8 cellular contexts compared by ENCODE assay signal in the genomic region with DNA sequence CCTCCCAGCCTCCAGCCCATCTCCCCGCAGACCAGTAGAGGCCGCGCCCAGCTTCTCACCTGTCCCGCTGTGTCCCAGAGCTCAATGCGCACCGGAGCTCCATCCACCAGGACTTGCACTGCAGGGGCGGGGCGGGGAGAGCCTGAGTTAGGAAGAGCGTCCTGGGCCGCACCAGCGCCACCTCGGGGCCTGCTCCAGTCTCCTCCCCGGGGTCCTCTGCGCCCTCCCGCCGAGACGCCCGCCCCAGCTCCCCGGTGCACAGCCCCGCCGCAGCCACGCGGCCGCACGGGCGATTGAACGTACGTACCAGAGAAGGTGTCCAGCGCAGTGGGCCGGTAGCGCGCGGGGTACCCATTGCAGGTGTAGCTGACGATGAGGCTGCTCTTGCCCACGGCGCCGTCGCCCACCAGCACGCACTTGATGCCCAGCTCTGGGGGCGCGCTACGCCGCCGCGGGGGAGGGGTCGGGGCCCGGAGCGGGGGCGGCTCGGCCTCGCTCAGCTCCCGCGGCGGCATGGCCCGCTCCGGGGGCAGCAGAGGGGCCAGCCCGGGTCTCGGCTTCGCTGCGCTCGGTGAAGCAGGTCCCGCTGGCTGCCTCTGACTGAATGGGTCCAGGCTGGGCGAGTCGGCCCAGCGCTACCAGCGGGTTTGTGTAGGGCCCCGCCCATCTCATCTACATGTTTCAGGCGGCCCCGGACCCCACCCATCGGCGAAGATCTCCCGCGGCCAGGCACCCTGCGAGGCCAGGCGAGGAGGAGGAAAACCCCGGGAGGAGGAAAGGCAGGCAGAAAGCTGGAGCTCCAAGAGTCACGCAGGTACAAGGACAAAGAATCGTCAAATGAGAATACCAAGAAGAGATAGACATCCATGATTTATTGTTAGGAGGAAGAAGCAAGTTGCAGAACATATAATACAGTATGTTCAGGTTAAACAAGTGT. TPM values are rescaled to one million over a fixed set of nuclear protein-coding genes. Genes with fewer than 3 reads are reported as not detected.
A peak's percentile ranks its signal among the peaks of the same experiment; 100 is the strongest.
DNase-seq lines count a peak whose midpoint lies in the region; ATAC-seq, FAIRE-seq and TF ChIP-seq lines count a peak whose summit lies in the region.

A gene with protein sequence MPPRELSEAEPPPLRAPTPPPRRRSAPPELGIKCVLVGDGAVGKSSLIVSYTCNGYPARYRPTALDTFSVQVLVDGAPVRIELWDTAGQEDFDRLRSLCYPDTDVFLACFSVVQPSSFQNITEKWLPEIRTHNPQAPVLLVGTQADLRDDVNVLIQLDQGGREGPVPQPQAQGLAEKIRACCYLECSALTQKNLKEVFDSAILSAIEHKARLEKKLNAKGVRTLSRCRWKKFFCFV (minus strand): TSS at position 610 of the 937 bp plus-strand sequence. CDS start 95 bp downstream, at position 515.

- H3K27me3 ChIP-seq in A673 (replicated peaks; ENCODE audit: insufficient read depth, low read depth, low read length, poor library complexity) = no peaks in the 10 kb centered on the region
- no peaks in the 10 kb centered on the region for H3K27me3 ChIP-seq in thyroid gland

- H3K4me1 Mint-ChIP-seq in activated CD4-positive, alpha-beta memory T cell treated with anti-CD3 and anti-CD28 coated beads for 36 hours (ENCODE audit: low read depth) = peaks cover 22% of the 10 kb centered on the region
- peaks cover 15 to 17% (median 16%) of the 10 kb centered on the region in 3 donors for H3K4me1 Mint-ChIP-seq in naive B cell

- BruUV-seq in A673 (replicated peaks; lab: Mats Ljungman, UMichigan) = no TSS peak

- H3K27ac Mint-ChIP-seq in activated CD4-positive, alpha-beta memory T cell treated with anti-CD3 and anti-CD28 coated beads for 36 hours = no peak within 1 kb of the TSS
- H3K27ac Mint-ChIP-seq in naive B cell = peak within 1 kb of the TSS in 1 of 6 donors; percentile 54

- peak within 1 kb of the TSS; percentile 48 for H3K27ac ChIP-seq in A673 (ENCODE audit: low read depth, low read length, poor library complexity, severe bottlenecking)
- H3K27ac ChIP-seq in thyroid gland = no peak within 1 kb of the TSS

- TF ChIP-seq POLR2A in thyroid gland (IDR thresholded peaks at IDR 0.05) = peak in 1 of 2 donors; percentile 36

- 1% methylated on average over 28 to 29 of the region's 78 CpGs for WGBS in thyroid gland, 2 donors

- H3K36me3 ChIP-seq in A673 (ENCODE audit: insufficient read depth, low read length, poor library complexity, severe bottlenecking) = no peaks in the 10 kb centered on the region
- no peaks in the 10 kb centered on the region for H3K36me3 ChIP-seq in thyroid gland

- peaks cover 4% of the 10 kb centered on the region for H3K4me1 ChIP-seq in A673 (ENCODE audit: insufficient read depth, low read length, poor library complexity, severe bottlenecking)
- peaks cover 0 to 13% of the 10 kb centered on the region in 2 donors for H3K4me1 ChIP-seq in thyroid gland

- H3K9me3 Mint-ChIP-seq in activated CD4-positive, alpha-beta memory T cell treated with anti-CD3 and anti-CD28 coated beads for 36 hours = no peaks in the 10 kb centered on the region
- no peaks in the 10 kb centered on the region for H3K9me3 Mint-ChIP-seq in naive B cell

- H3K4me3 Mint-ChIP-seq in activated CD4-positive, alpha-beta memory T cell treated with anti-CD3 and anti-CD28 coated beads for 36 hours = peak within 1 kb of the TSS; percentile 69
- peak within 1 kb of the TSS; percentile 77 to 92 (median 86) for H3K4me3 Mint-ChIP-seq in naive B cell

- TF ChIP-seq CTCF in A673 (conservative IDR thresholded peaks at IDR 0.05; ENCODE audit: low read depth, low read length) (peak; percentile 64), thyroid gland (IDR thresholded peaks at IDR 0.05) (peak in 3 of 6 experiments; percentile 14 to 44 (median 19))

- H3K4me3 ChIP-seq in A673 (ENCODE audit: low read depth, low read length, poor library complexity, severe bottlenecking) (peak within 1 kb of the TSS; percentile 72), thyroid gland (replicated peaks in 1 of 3) (peak within 1 kb of the TSS in 2 of 3 donors; percentile 22 to 37)

- POLR2A ChIA-PET in A673 (lab: Charles Lee; ENCODE audit: low non-redundant PET) = interaction anchor here (0.6 to 0.7 kb wide), 3 partner anchors 15 to 390 kb away, joined by 3 to 4 read pairs (median 3); no protein-coding TSS in a partner anchor
- POLR2A ChIA-PET in activated CD4-positive, alpha-beta memory T cell treated with anti-CD3 and anti-CD28 coated beads for 36 hours (lab: Charles Lee) = interaction anchor here (0.8 to 1.3 kb wide), 5 partner anchors 16 to 30 kb away, joined by 3 to 5 read pairs (median 4); partner anchors contain the start of genes SPINT1 and VPS18

- peak; percentile 84 for DNase-seq in A673 (ENCODE audit: low spot score)
- no peak for DNase-seq in GM18507 (ENCODE audit: extremely low spot score, insufficient read length, low read depth)
- DNase-seq in NCI-H524 treated with DMSO at 0.1 percent for 48 hours (lab: John Stamatoyannopoulos, UW) = peak; percentile 66
- DNase-seq in activated CD4-positive, alpha-beta memory T cell treated with anti-CD3 and anti-CD28 coated beads for 36 hours = peak; percentile 67
- DNase-seq in epidermal melanocyte (ENCODE audit: insufficient read length, low spot score) = peak; percentile 40
- DNase-seq in naive B cell = peak; percentile 47
- DNase-seq in thyroid gland = peak; percentile 77 to 78

- CTCF ChIA-PET in A673 (lab: Charles Lee) = interaction anchor here (0.5 to 3.6 kb wide), 10 partner anchors 10 to 1108 kb away, joined by 3 to 23 read pairs (median 6); partner anchors contain the start of gene VPS18
- CTCF ChIA-PET in activated CD4-positive, alpha-beta memory T cell treated with anti-CD3 and anti-CD28 coated beads for 36 hours (lab: Charles Lee) = interaction anchor here (0.8 to 5.0 kb wide), 10 partner anchors 9 to 179 kb away, joined by 3 to 29 read pairs (median 6); partner anchors contain the start of genes RAD51 and VPS18

- H3K27me3 Mint-ChIP-seq in activated CD4-positive, alpha-beta memory T cell treated with anti-CD3 and anti-CD28 coated beads for 36 hours = peaks cover 5% of the 10 kb centered on the region
- H3K27me3 Mint-ChIP-seq in naive B cell = peaks cover 0 to 7% (median 5%) of the 10 kb centered on the region in 3 donors

- ATAC-seq in HG03159 (IDR thresholded peaks at IDR 0.05; ENCODE audit: unreplicated experiment) (peak; percentile 49), naive B cell (ENCODE audit: low read depth in 2 of 2) (peak; percentile 87 to 88)

- intact Hi-C loops in A673 (cut with micrococcal nuclease; ENCODE audit: unreplicated experiment) (no loop called here), thyroid gland (cut with DNase I) (no loop called here)
- intact Hi-C loops in activated CD4-positive, alpha-beta memory T cell treated with anti-CD3 and anti-CD28 coated beads for 36 hours (cut with micrococcal nuclease) = loop anchor here (1.0 kb wide), 1 partner anchor 15 kb away; no protein-coding TSS in a partner anchor

- peak; percentile 72 for FAIRE-seq in GM18507 (lab: Jason Lieb, UNC)

- no peaks in the 10 kb centered on the region for H3K36me3 Mint-ChIP-seq in activated CD4-positive, alpha-beta memory T cell treated with anti-CD3 and anti-CD28 coated beads for 36 hours
- H3K36me3 Mint-ChIP-seq in naive B cell = no peaks in the 10 kb centered on the region

- H3K9me3 ChIP-seq in A673 (ENCODE audit: low read depth, low read length, poor library complexity, severe bottlenecking) (no peaks in the 10 kb centered on the region), thyroid gland (no peaks in the 10 kb centered on the region)

RNA-seq across cellular contexts. Expression of the gene that starts here (rescaled TPM):
- 1.6 TPM in 2 replicates for total RNA-seq in A673 (2021)
- total RNA-seq in activated CD4-positive, alpha-beta memory T cell treated with anti-CD3 and anti-CD28 coated beads for 36 hours = under 1 TPM; 0.29 to 0.53 TPM
- polyA plus RNA-seq in naive B cell (ENCODE audit: low read depth in 6 of 6) = not detected
- under 1 TPM in 1 of 4 donors, not detected in 3; 0.29 TPM for total RNA-seq in thyroid gland

Comparison
In these comparisons a context has a peak if more than half of its experiments do, and no peak if none do; other contexts are left out.
1. Peak in DNase-seq in activated CD4-positive, alpha-beta memory T cell treated with anti-CD3 and anti-CD28 coated beads for 36 hours; RNA of the gene not detected or under 1 TPM.
2. Peak in DNase-seq and ATAC-seq in naive B cell; RNA of the gene not detected or under 1 TPM.
3. Peak in DNase-seq and H3K4me3 ChIP-seq in thyroid gland; RNA of the gene not detected or under 1 TPM.